In the genomic region with DNA sequence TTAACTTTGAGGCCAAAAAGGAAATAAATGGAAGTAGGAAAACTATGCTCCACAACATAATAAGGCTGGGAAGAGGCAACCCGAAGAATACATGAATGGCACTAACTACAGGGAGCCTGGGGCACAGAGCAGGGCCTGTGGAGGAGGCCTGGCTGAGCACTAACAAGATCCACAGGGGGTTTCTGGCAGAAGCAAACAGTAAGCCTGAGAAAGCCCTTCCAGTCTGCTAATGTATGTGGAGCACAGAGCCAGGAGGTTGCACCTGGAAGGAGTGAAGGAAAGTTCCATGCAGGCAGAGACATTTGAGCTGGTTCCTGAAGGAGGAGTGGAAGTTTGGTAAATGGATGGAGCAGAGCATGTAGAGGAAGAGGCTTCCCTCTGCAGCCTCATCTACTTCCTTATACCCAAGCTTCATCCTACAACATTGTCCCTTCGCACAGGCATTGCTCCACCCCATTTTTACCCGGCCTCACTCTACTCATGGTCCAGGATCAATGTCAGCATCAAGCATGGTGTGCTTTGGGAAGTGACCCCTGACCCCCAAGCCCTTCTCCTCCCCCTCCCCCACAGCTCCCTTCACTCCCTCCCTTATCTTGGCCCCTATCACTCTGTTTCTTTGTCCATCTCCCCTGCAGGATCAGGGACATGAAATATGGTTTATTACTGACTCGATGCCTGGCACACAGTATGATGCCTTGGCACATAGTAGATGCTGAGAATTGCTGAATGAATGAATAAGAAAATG, we compare ENCODE assay signal across 17 cellular contexts.
DNase-seq lines count a peak whose midpoint lies in the region; FAIRE-seq lines count a peak whose summit lies in the region.
"Had no signal": no experiment of that assay in that cellular context is flagged by ENCODE, and none has a peak within 500 bp of the region (broad histone marks: within the 10 kb centered on the region; RNA-seq: fewer than 3 reads in every experiment).

No MANE protein-coding gene starts in this region.

- no peaks in the 10 kb centered on the region for H3K27me3 ChIP-seq in HUES48 (ENCODE audit: control insufficient read depth, insufficient read depth, low read length)
- H3K27me3 ChIP-seq in muscle layer of colon (ENCODE audit: control insufficient read depth in 1 of 2, insufficient read depth in 2 of 2, low read length in 2 of 2): no peaks in the 10 kb centered on the region
- no peaks in the 10 kb centered on the region for H3K27me3 ChIP-seq in subcutaneous abdominal adipose tissue (ENCODE audit: control insufficient read depth in 5 of 5, insufficient read depth in 4 of 5, low read length in 5 of 5)

- no peak for DNase-seq in SK-N-MC (ENCODE audit: low read depth, low spot score)
- DNase-seq in SKM-1 (lab: John Stamatoyannopoulos, UW; ENCODE audit: unreplicated experiment): no peak
- no peak for DNase-seq in NCI-H1694 (lab: John Stamatoyannopoulos, UW)
- no peak for DNase-seq in GM19239 (ENCODE audit: insufficient read length, low spot score)
- no peak for DNase-seq in NAMALWA (ENCODE audit: low spot score)
- DNase-seq: activated T-cell treated with anti-CD3 and anti-CD28 coated beads, Interleukin-2, amount 50 U/mL, for 24 hours; effector CD4-positive, alpha-beta T cell; GF-D8; NCI-H2029 treated with DMSO at 0.1 percent for 48 hours; NCI-H774; stimulated activated naive B cell treated with anti-CD40 and anti-IgM and Interleukin-4, amounts not matched to agents 10 μg/mL and 1 μg/mL and 100 μg/mL, for 72 hours had no signal

- FAIRE-seq in GM19239 (lab: Jason Lieb, UNC): no peak
- FAIRE-seq: GM12892, RCC 7860 had no signal

- H3K9ac ChIP-seq in HUES48 (ENCODE audit: low read depth, low read length): no peak overlapping the region
- no peak overlapping the region for H3K9ac ChIP-seq in SK-N-MC (ENCODE audit: insufficient read length)
- no peak overlapping the region for H3K9ac ChIP-seq in muscle layer of colon (ENCODE audit: low read length)
- H3K9ac ChIP-seq in subcutaneous abdominal adipose tissue (ENCODE audit: low read length in 5 of 5): no peak overlapping the region

- H3K9me3 ChIP-seq in HUES48 (ENCODE audit: control insufficient read depth, insufficient read depth, low read length): no peaks in the 10 kb centered on the region
- no peaks in the 10 kb centered on the region for H3K9me3 ChIP-seq in SK-N-MC (ENCODE audit: low read depth, low read length)
- no peaks in the 10 kb centered on the region for H3K9me3 ChIP-seq in muscle layer of colon (ENCODE audit: low read length)
- H3K9me3 ChIP-seq in subcutaneous abdominal adipose tissue (ENCODE audit: control insufficient read depth in 5 of 5, low read length in 5 of 5): no peaks in the 10 kb centered on the region
- H3K9me3 ChIP-seq: HAP-1 had no signal

- H3K4me1 ChIP-seq in HUES48 (ENCODE audit: control insufficient read depth, insufficient read depth, low read length) (0 out of 2 replicates have a peak, but pooled peaks cover 6% of the 10 kb centered on the region), muscle layer of colon (ENCODE audit: insufficient read depth, low read length) (peaks cover 98% of the 10 kb centered on the region), subcutaneous abdominal adipose tissue (ENCODE audit: control insufficient read depth in 5 of 5, insufficient read depth in 5 of 5, low read length in 5 of 5) (peaks cover 4 to 45% (median 30%) of the 10 kb centered on the region in 5 donors)
- H3K4me1 ChIP-seq: HAP-1 had no signal

- H3K27ac ChIP-seq in HUES48 (ENCODE audit: low read depth, low read length): peak overlapping the region; percentile 73
- H3K27ac ChIP-seq in SK-N-MC: peak overlapping the region; percentile 19; the same call in 1 of the 2 replicates
- peak overlapping the region; percentile 64 for H3K27ac ChIP-seq in muscle layer of colon (ENCODE audit: low read depth, low read length)
- peak overlapping the region; percentile 6 for H3K27ac ChIP-seq in subcutaneous abdominal adipose tissue (ENCODE audit: low read depth, low read length)

- H3K4me3 ChIP-seq in HUES48 (ENCODE audit: low read depth, low read length) (no peak overlapping the region), SK-N-MC (no peak overlapping the region), muscle layer of colon (ENCODE audit: low read depth in 1 of 2, low read length in 2 of 2) (peak overlapping the region in 1 of 2 donors; percentile 24), subcutaneous abdominal adipose tissue (ENCODE audit: low read depth in 1 of 5, low read length in 5 of 5) (no peak overlapping the region)
- H3K4me3 ChIP-seq: HAP-1 had no signal

- H3K36me3 ChIP-seq in HUES48 (ENCODE audit: control insufficient read depth, insufficient read depth, low read length): no peaks in the 10 kb centered on the region
- H3K36me3 ChIP-seq in SK-N-MC (ENCODE audit: insufficient read depth, low read length): no peaks in the 10 kb centered on the region
- peaks cover 19% of the 10 kb centered on the region for H3K36me3 ChIP-seq in muscle layer of colon (ENCODE audit: insufficient read depth, low read length)
- H3K36me3 ChIP-seq in subcutaneous abdominal adipose tissue (ENCODE audit: control insufficient read depth in 5 of 5, insufficient read depth in 5 of 5, low read length in 5 of 5): peaks cover 0 to 3% (median 0%) of the 10 kb centered on the region in 5 donors
- H3K36me3 ChIP-seq: HAP-1 had no signal

Comparison
In these comparisons a context has a peak if more than half of its experiments do, and no peak if none do; other contexts are left out.
1. H3K27ac ChIP-seq: peak in every context shown above with its lines; median percentile 73 in HUES48; 64 in muscle layer of colon; 19 in SK-N-MC; 6 in subcutaneous abdominal adipose tissue.